21 cellular contexts compared by ENCODE assay signal in genomic region chr18:76684265-76684664, GRCh38.
"Had no signal": no experiment of that assay in that cellular context is flagged by ENCODE, and none has a peak within 500 bp of the region (broad histone marks: within the 10 kb centered on the region; RNA-seq: fewer than 3 reads in every experiment).

No MANE protein-coding gene starts in this region.

- H3K4me1 ChIP-seq: Peyer's patch, SJCRH30 had no signal

- H3K36me3 ChIP-seq: MG63, Peyer's patch, SJCRH30 had no signal

- H3K9me3 ChIP-seq: MG63, Peyer's patch, SJCRH30 had no signal

- H3K4me3 ChIP-seq: MG63, Peyer's patch, SJCRH30 had no signal

- DNase-seq: IMR-90; Karpas-422; KG1; MG63; NCI-H1092 treated with DMSO at 0.1 percent for 48 hours; NCI-H1436; NCI-H2029; NCI-H2081 treated with DMSO at 0.1 percent for 48 hours; NCI-H2227 treated with DMSO at 0.1 percent for 48 hours; NCI-H524; NCI-H69; NCI-H774; NK-92 treated with Interleukin-12 subunit alpha and Interleukin-12 subunit beta, amount 100 ng/mL, for 24 hours; PC-3; SHP77 treated with DMSO at 0.1 percent for 48 hours; SJCRH30; T-helper 1 cell had no signal

- H3K27me3 ChIP-seq: MG63, Peyer's patch, SJCRH30 had no signal

- H3K27ac ChIP-seq: Peyer's patch, SJCRH30 had no signal

- ATAC-seq: HepG2, PC-3, Right ventricle myocardium inferior, SK-N-SH treated with all-trans-retinoic acid at 6 μM for 48 hours had no signal
